In the genomic region with DNA sequence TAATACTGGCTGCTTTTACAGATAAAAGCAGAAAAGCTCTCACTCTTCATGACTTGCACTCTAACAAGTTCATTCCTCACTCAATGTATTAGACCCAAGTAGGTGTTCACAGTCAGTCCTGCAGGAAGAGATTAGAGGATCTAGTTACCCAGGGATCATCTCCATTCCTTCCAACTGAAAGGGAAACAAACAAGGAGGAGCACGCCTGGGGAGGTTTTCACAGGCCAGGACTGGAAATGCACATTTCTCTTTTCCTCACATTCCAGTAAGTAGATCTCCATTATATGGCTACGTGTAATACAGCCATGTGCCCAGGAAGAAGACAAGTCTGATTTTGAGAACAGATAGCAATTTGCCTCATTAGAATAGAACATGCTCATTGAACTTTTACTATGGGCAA, we compare ENCODE assay signal across 2 cellular contexts.
TF ChIP-seq lines count a peak whose summit lies in the region.

No MANE protein-coding gene starts in this region.

TF ChIP-seq in GM23338, 12 proteins besides CTCF, POLR2A, EP300 and RAD21 (continues in another document):
- TF ChIP-seq REST (IDR thresholded peaks at IDR 0.05; ENCODE audit: unreplicated experiment): no peak
- TF ChIP-seq ZNF331 (CRISPR knock-in tag; IDR thresholded peaks at IDR 0.05; ENCODE audit: low read depth): no peak
- no peak for TF ChIP-seq EZH2phosphoT487 (IDR thresholded peaks at IDR 0.05; ENCODE audit: unreplicated experiment)
- no peak for TF ChIP-seq NANOG (IDR thresholded peaks at IDR 0.05; ENCODE audit: borderline replicate concordance)
- no peak for TF ChIP-seq ZNF114 (CRISPR knock-in tag; IDR thresholded peaks at IDR 0.05)
- no peak for TF ChIP-seq POLR2AphosphoS5 (IDR thresholded peaks at IDR 0.05; ENCODE audit: low read depth)
- TF ChIP-seq EZH2 (IDR thresholded peaks at IDR 0.05; ENCODE audit: low read depth, unreplicated experiment): no peak
- TF ChIP-seq CREB1 (CRISPR knock-in tag; IDR thresholded peaks at IDR 0.05; ENCODE audit: low read depth): no peak
- no peak for TF ChIP-seq STAT1 (IDR thresholded peaks at IDR 0.05; ENCODE audit: unreplicated experiment)
- no peak for TF ChIP-seq ETS1 (IDR thresholded peaks at IDR 0.05)
- no peak for TF ChIP-seq JUNB (IDR thresholded peaks at IDR 0.05; ENCODE audit: unreplicated experiment)

TF ChIP-seq in H1, 55 proteins besides CTCF, POLR2A, EP300 and RAD21 (continued from another document):
- TF ChIP-seq BCL11A (IDR thresholded peaks at IDR 0.05; ENCODE audit: low read depth in 2 of 2, low read length in 2 of 2) (no peak), SIRT6 (IDR thresholded peaks at IDR 0.05; ENCODE audit: low read length) (no peak), NRF1 (IDR thresholded peaks at IDR 0.05; ENCODE audit: low read depth, low read length) (no peak), TAF7 (optimal IDR thresholded peaks at IDR 0.05; ENCODE audit: borderline replicate concordance, low read depth, low read length) (no peak), RNF2 (IDR thresholded peaks at IDR 0.05; ENCODE audit: borderline replicate concordance, low read depth, low read length, missing control alignments, poor library complexity, severe bottlenecking) (no peak), EZH2 (IDR thresholded peaks at IDR 0.05; ENCODE audit: low read depth, low read length, severe bottlenecking) (no peak), USF2 (IDR thresholded peaks at IDR 0.05; ENCODE audit: low read length) (no peak), SAP30 (IDR thresholded peaks at IDR 0.05; ENCODE audit: insufficient read depth, insufficient replicate concordance, low read length) (no peak), JUND (IDR thresholded peaks at IDR 0.05; ENCODE audit: low read length) (no peak), MAFK (IDR thresholded peaks at IDR 0.05; ENCODE audit: low read depth, low read length) (no peak), POU5F1 (IDR thresholded peaks at IDR 0.05; ENCODE audit: low read depth, low read length) (no peak), TAF1 (IDR thresholded peaks at IDR 0.05; ENCODE audit: low read depth, low read length) (no peak), CEBPB (IDR thresholded peaks at IDR 0.05; ENCODE audit: low read depth, low read length) (no peak)
- TF ChIP-seq, protein P1, sequence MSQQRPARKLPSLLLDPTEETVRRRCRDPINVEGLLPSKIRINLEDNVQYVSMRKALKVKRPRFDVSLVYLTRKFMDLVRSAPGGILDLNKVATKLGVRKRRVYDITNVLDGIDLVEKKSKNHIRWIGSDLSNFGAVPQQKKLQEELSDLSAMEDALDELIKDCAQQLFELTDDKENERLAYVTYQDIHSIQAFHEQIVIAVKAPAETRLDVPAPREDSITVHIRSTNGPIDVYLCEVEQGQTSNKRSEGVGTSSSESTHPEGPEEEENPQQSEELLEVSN (IDR thresholded peaks at IDR 0.05): no peak
